In genomic region chr14:70856851-70857498, GRCh38 we compare ENCODE assay signal across 12 cellular contexts. TPM values are rescaled to one million over a fixed set of nuclear protein-coding genes. Genes with fewer than 3 reads are reported as not detected.
DNase-seq lines count a peak whose midpoint lies in the region; ATAC-seq, FAIRE-seq and TF ChIP-seq lines count a peak whose summit lies in the region.
"Had no signal": no experiment of that assay in that cellular context is flagged by ENCODE, and none has a peak within 500 bp of the region (broad histone marks: within the 10 kb centered on the region; RNA-seq: fewer than 3 reads in every experiment).

No MANE protein-coding gene starts in this region.

- no peaks in the 10 kb centered on the region for H4K20me1 ChIP-seq in DND-41 (ENCODE audit: insufficient read depth, low read length)

- H2AFZ ChIP-seq in DND-41 (ENCODE audit: low read depth, low read length) = no peak overlapping the region

- H3K4me3 ChIP-seq in DND-41 (ENCODE audit: low read depth in 1 of 2, low read length in 2 of 2) (no peak overlapping the region), kidney epithelial cell (ENCODE audit: low read depth, low read length) (no peak overlapping the region)
- H3K4me3 ChIP-seq: sigmoid colon had no signal

- no peaks in the 10 kb centered on the region for H3K79me2 ChIP-seq in DND-41 (ENCODE audit: insufficient read depth, low read length)

- no peaks in the 10 kb centered on the region for H3K9me3 ChIP-seq in DND-41 (ENCODE audit: insufficient read depth, low read length, severe bottlenecking)
- H3K9me3 ChIP-seq: sigmoid colon had no signal

- peak overlapping the region; percentile 31 for H3K27ac Mint-ChIP-seq in activated T-helper 1 cell treated with anti-CD3 and anti-CD28 coated beads, Interleukin-12 subunit alpha, Interleukin-12 subunit beta, Interleukin-2, Interleukin-4 antibody, amounts not matched to agents 30 ng/mL and 10 ng/mL and 1 ng/mL, durations not matched to agents 14 hours and 24 hours and 36 hours
- H3K27ac Mint-ChIP-seq: stimulated activated naive CD8-positive, alpha-beta T cell treated with anti-CD3 and anti-CD28 coated beads, Interleukin-15, Interleukin-2, amounts not matched to agents 100 ng/mL and 50 ng/mL, for 24 hours had no signal

- H3K36me3 ChIP-seq in DND-41 (ENCODE audit: insufficient read depth, low read length) (no peaks in the 10 kb centered on the region), kidney epithelial cell (ENCODE audit: control insufficient read depth, insufficient read depth, low read length) (no peaks in the 10 kb centered on the region)
- H3K36me3 ChIP-seq: sigmoid colon had no signal

- ATAC-seq in DND-41 (ENCODE audit: insufficient read depth, low read depth) (peak; percentile 66; the same call in 2 of the 3 replicates), HG02938 (IDR thresholded peaks at IDR 0.05; ENCODE audit: unreplicated experiment) (no peak), GM18517 (IDR thresholded peaks at IDR 0.05; ENCODE audit: unreplicated experiment) (no peak), GM21515 (IDR thresholded peaks at IDR 0.05; ENCODE audit: unreplicated experiment) (no peak)

- no peak overlapping the region for H3K4me3 Mint-ChIP-seq in activated T-helper 1 cell treated with anti-CD3 and anti-CD28 coated beads, Interleukin-12 subunit alpha, Interleukin-12 subunit beta, Interleukin-2, Interleukin-4 antibody, amounts not matched to agents 30 ng/mL and 10 ng/mL and 1 ng/mL, durations not matched to agents 14 hours and 24 hours and 36 hours
- H3K4me3 Mint-ChIP-seq: stimulated activated naive CD8-positive, alpha-beta T cell treated with anti-CD3 and anti-CD28 coated beads, Interleukin-15, Interleukin-2, amounts not matched to agents 100 ng/mL and 50 ng/mL, for 24 hours had no signal

- H3K27ac ChIP-seq in DND-41 (ENCODE audit: low read length) = no peak overlapping the region
- H3K27ac ChIP-seq: sigmoid colon had no signal

- peaks cover 2% of the 10 kb centered on the region for H3K27me3 Mint-ChIP-seq in activated T-helper 1 cell treated with anti-CD3 and anti-CD28 coated beads, Interleukin-12 subunit alpha, Interleukin-12 subunit beta, Interleukin-2, Interleukin-4 antibody, amounts not matched to agents 30 ng/mL and 10 ng/mL and 1 ng/mL, durations not matched to agents 14 hours and 24 hours and 36 hours (ENCODE audit: insufficient read depth)
- H3K27me3 Mint-ChIP-seq: stimulated activated naive CD8-positive, alpha-beta T cell treated with anti-CD3 and anti-CD28 coated beads, Interleukin-15, Interleukin-2, amounts not matched to agents 100 ng/mL and 50 ng/mL, for 24 hours had no signal

- TF ChIP-seq CTCF in DND-41 (IDR thresholded peaks at IDR 0.05; ENCODE audit: borderline replicate concordance, extremely low read depth, low read length, poor library complexity, severe bottlenecking) = no peak
- no peak for TF ChIP-seq CTCF in kidney epithelial cell (IDR thresholded peaks at IDR 0.05; ENCODE audit: insufficient read depth, low read length, poor library complexity, severe bottlenecking)

- H3K9ac ChIP-seq in DND-41 (ENCODE audit: low read depth, low read length) = no peak overlapping the region

- no peak overlapping the region for H3K4me2 ChIP-seq in DND-41 (ENCODE audit: insufficient read depth, low read length)

- peak; percentile 99 for FAIRE-seq in HTR-8/SVneo (lab: Jason Lieb, UNC)
- FAIRE-seq: frontal cortex had no signal

- H3K27me3 ChIP-seq in DND-41 (ENCODE audit: insufficient read depth, low read length, poor library complexity) (no peaks in the 10 kb centered on the region), kidney epithelial cell (ENCODE audit: control insufficient read depth, insufficient read depth, low read length) (no peaks in the 10 kb centered on the region)
- H3K27me3 ChIP-seq: sigmoid colon had no signal

- no peaks in the 10 kb centered on the region for H3K4me1 ChIP-seq in DND-41 (ENCODE audit: insufficient read depth, low read length)
- H3K4me1 ChIP-seq: sigmoid colon had no signal

- DNase-seq in DND-41 (no peak), HTR-8/SVneo (ENCODE audit: insufficient read length, low spot score) (peak; percentile 77), kidney epithelial cell (ENCODE audit: low read depth) (peak; percentile 38)
- peak; percentile 3 for DNase-seq in activated T-helper 1 cell treated with anti-CD3 and anti-CD28 coated beads, Interleukin-12 subunit alpha, Interleukin-12 subunit beta, Interleukin-2, Interleukin-4 antibody, amounts not matched to agents 30 ng/mL and 10 ng/mL and 1 ng/mL, durations not matched to agents 14 hours and 24 hours and 36 hours (ENCODE audit: low spot score)
- DNase-seq in NK-92 treated with Interleukin-12 subunit alpha and Interleukin-12 subunit beta, amount 100 ng/mL, for 24 hours (lab: John Stamatoyannopoulos, UW) = no peak
- DNase-seq: NCI-H446 treated with DMSO at 0.1 percent for 48 hours, sigmoid colon had no signal

- peaks cover 15% of the 10 kb centered on the region for H3K4me1 Mint-ChIP-seq in activated T-helper 1 cell treated with anti-CD3 and anti-CD28 coated beads, Interleukin-12 subunit alpha, Interleukin-12 subunit beta, Interleukin-2, Interleukin-4 antibody, amounts not matched to agents 30 ng/mL and 10 ng/mL and 1 ng/mL, durations not matched to agents 14 hours and 24 hours and 36 hours (ENCODE audit: low read depth)

- H3K9me3 Mint-ChIP-seq in activated T-helper 1 cell treated with anti-CD3 and anti-CD28 coated beads, Interleukin-12 subunit alpha, Interleukin-12 subunit beta, Interleukin-2, Interleukin-4 antibody, amounts not matched to agents 30 ng/mL and 10 ng/mL and 1 ng/mL, durations not matched to agents 14 hours and 24 hours and 36 hours = no peaks in the 10 kb centered on the region

- intact Hi-C loops in activated T-helper 1 cell treated with anti-CD3 and anti-CD28 coated beads, Interleukin-12 subunit alpha, Interleukin-12 subunit beta, Interleukin-2, Interleukin-4 antibody, amounts not matched to agents 30 ng/mL and 10 ng/mL and 1 ng/mL, durations not matched to agents 14 hours and 24 hours and 36 hours (cut with micrococcal nuclease) = loop anchor here (1.0 kb wide), 1 partner anchor 28 kb away; no protein-coding TSS in a partner anchor

- H3K36me3 Mint-ChIP-seq in activated T-helper 1 cell treated with anti-CD3 and anti-CD28 coated beads, Interleukin-12 subunit alpha, Interleukin-12 subunit beta, Interleukin-2, Interleukin-4 antibody, amounts not matched to agents 30 ng/mL and 10 ng/mL and 1 ng/mL, durations not matched to agents 14 hours and 24 hours and 36 hours (ENCODE audit: low read depth) = no peaks in the 10 kb centered on the region

RNA-seq across cellular contexts. Expression of gene MAP3K9, which starts 47.7 kb away (rescaled TPM):
- 3.5 and 4.1 TPM in 2 replicates for total RNA-seq in activated T-helper 1 cell treated with anti-CD3 and anti-CD28 coated beads, Interleukin-12 subunit alpha, Interleukin-12 subunit beta, Interleukin-2, Interleukin-4 antibody, amounts not matched to agents 30 ng/mL and 10 ng/mL and 1 ng/mL, durations not matched to agents 14 hours and 24 hours and 36 hours
- 10.4 and 12.0 TPM in 2 replicates for total RNA-seq in kidney epithelial cell

RNA-seq across cellular contexts. Expression of gene PCNX1, which starts 50.3 kb away (rescaled TPM):
- total RNA-seq in activated T-helper 1 cell treated with anti-CD3 and anti-CD28 coated beads, Interleukin-12 subunit alpha, Interleukin-12 subunit beta, Interleukin-2, Interleukin-4 antibody, amounts not matched to agents 30 ng/mL and 10 ng/mL and 1 ng/mL, durations not matched to agents 14 hours and 24 hours and 36 hours = 37.9 and 42.7 TPM in 2 replicates
- 26.9 and 30.1 TPM in 2 replicates for total RNA-seq in kidney epithelial cell

Comparison
In these comparisons a context has a peak if more than half of its experiments do, and no peak if none do; other contexts are left out.
1. DNase-seq: peak in HTR-8/SVneo (single experiment), activated T-helper 1 cell treated with anti-CD3 and anti-CD28 coated beads, Interleukin-12 subunit alpha, Interleukin-12 subunit beta, Interleukin-2, Interleukin-4 antibody, amounts not matched to agents 30 ng/mL and 10 ng/mL and 1 ng/mL, durations not matched to agents 14 hours and 24 hours and 36 hours (single experiment) and kidney epithelial cell (single experiment); none in DND-41 (single experiment) and NK-92 treated with Interleukin-12 subunit alpha and Interleukin-12 subunit beta, amount 100 ng/mL, for 24 hours (single experiment).